ENCODE assay signal across 9 cellular contexts in genomic region chrX:139559383-139560042, GRCh38. TPM values are rescaled to one million over a fixed set of nuclear protein-coding genes. Genes with fewer than 3 reads are reported as not detected.
DNase-seq lines count a peak whose midpoint lies in the region; ATAC-seq and TF ChIP-seq lines count a peak whose summit lies in the region.
"Had no signal": no experiment of that assay in that cellular context is flagged by ENCODE, and none has a peak within 500 bp of the region (broad histone marks: within the 10 kb centered on the region; RNA-seq: fewer than 3 reads in every experiment).

No MANE protein-coding gene starts in this region.

- peak; percentile 91 for ATAC-seq in GM18499 (IDR thresholded peaks at IDR 0.05; ENCODE audit: insufficient read depth, unreplicated experiment)
- ATAC-seq in HG02884 (IDR thresholded peaks at IDR 0.05; ENCODE audit: unreplicated experiment): peak; percentile 71
- ATAC-seq in T-helper 17 cell: no peak

- H3K27me3 ChIP-seq in BE2C: no peaks in the 10 kb centered on the region
- H3K27me3 ChIP-seq: neutrophil had no signal

- DNase-seq in BE2C (peak; percentile 4), NCI-H226 (peak; percentile 3), chondrocyte (ENCODE audit: low spot score) (no peak), mesothelial cell of epicardium (ENCODE audit: low spot score in 2 of 2, unreplicated experiment in 2 of 2) (no peak), T-helper 17 cell (no peak)
- DNase-seq in effector CD4-positive, alpha-beta T cell: no peak

- H3K4me3 ChIP-seq in BE2C (ENCODE audit: low read depth, low read length): no peak overlapping the region

- no peaks in the 10 kb centered on the region for H3K36me3 ChIP-seq in BE2C
- H3K36me3 ChIP-seq: neutrophil had no signal

- H3K9me3 Mint-ChIP-seq in chondrocyte (ENCODE audit: low read depth) (no peaks in the 10 kb centered on the region), mesothelial cell of epicardium (no peaks in the 10 kb centered on the region)

- no peak overlapping the region for H3K27ac Mint-ChIP-seq in chondrocyte (ENCODE audit: unreplicated experiment)
- no peak overlapping the region for H3K27ac Mint-ChIP-seq in mesothelial cell of epicardium
- no peak overlapping the region for H3K27ac Mint-ChIP-seq in T-helper 17 cell

- H3K9me3 ChIP-seq in BE2C (no peaks in the 10 kb centered on the region), T-helper 17 cell (ENCODE audit: control insufficient read depth, low read length, poor library complexity, severe bottlenecking) (no peaks in the 10 kb centered on the region)
- H3K9me3 ChIP-seq: neutrophil had no signal

- H3K4me1 Mint-ChIP-seq in chondrocyte (ENCODE audit: low read depth) (no peaks in the 10 kb centered on the region), mesothelial cell of epicardium (no peaks in the 10 kb centered on the region), T-helper 17 cell (no peaks in the 10 kb centered on the region)

- H3K4me1 ChIP-seq in BE2C: no peaks in the 10 kb centered on the region

- H3K36me3 Mint-ChIP-seq in chondrocyte (ENCODE audit: low read depth) (no peaks in the 10 kb centered on the region), mesothelial cell of epicardium (no peaks in the 10 kb centered on the region), T-helper 17 cell (ENCODE audit: low read depth) (no peaks in the 10 kb centered on the region)

- peak; percentile 32 for TF ChIP-seq CTCF in BE2C (IDR thresholded peaks at IDR 0.05; ENCODE audit: low read depth, low read length)
- TF ChIP-seq CTCF in chondrocyte (IDR thresholded peaks at IDR 0.05): peak; percentile 72
- TF ChIP-seq CTCF in mesothelial cell of epicardium (IDR thresholded peaks at IDR 0.05; ENCODE audit: unreplicated experiment): peak; percentile 37

- H3K27me3 Mint-ChIP-seq in chondrocyte (ENCODE audit: low read depth): peaks cover 3% of the 10 kb centered on the region
- H3K27me3 Mint-ChIP-seq in mesothelial cell of epicardium (ENCODE audit: low read depth): peaks cover 2% of the 10 kb centered on the region
- no peaks in the 10 kb centered on the region for H3K27me3 Mint-ChIP-seq in T-helper 17 cell

- H3K4me3 Mint-ChIP-seq in chondrocyte (ENCODE audit: unreplicated experiment) (no peak overlapping the region), mesothelial cell of epicardium (no peak overlapping the region), T-helper 17 cell (no peak overlapping the region)

RNA-seq across cellular contexts. Expression of gene F9, which starts 29.0 kb away (rescaled TPM):
- not detected for polyA plus RNA-seq in BE2C (2012; ENCODE audit: insufficient read depth, insufficient read length, low read depth)
- total RNA-seq in chondrocyte (not detected in 3 replicates), mesothelial cell of epicardium (not detected in 3 replicates), T-helper 17 cell (not detected)

Comparison
In these comparisons a context has a peak if more than half of its experiments do, and no peak if none do; other contexts are left out.
1. DNase-seq: peak in BE2C (single experiment) and NCI-H226 (single experiment); none in chondrocyte (single experiment), mesothelial cell of epicardium (0 of 2), effector CD4-positive, alpha-beta T cell (single experiment) and T-helper 17 cell (0 of 3).
2. Peak in every context shown above with its lines, with median percentiles within 50 percentile points of each other: CTCF ChIP-seq.